ENCODE assay signal across 13 cellular contexts in genomic region chr6:51613558-51613957, GRCh38.
"Had no signal": no experiment of that assay in that cellular context is flagged by ENCODE, and none has a peak within 500 bp of the region (broad histone marks: within the 10 kb centered on the region; RNA-seq: fewer than 3 reads in every experiment).

No MANE protein-coding gene starts in this region.

- ATAC-seq: activated CD8-positive, alpha-beta T cell treated with anti-CD3 and anti-CD28 coated beads for 36 hours; activated T-cell treated with anti-CD3 and anti-CD28 coated beads, Interleukin-2, amount 50 U/mL, for 4 hours; gastroesophageal sphincter; left lobe of liver; stimulated activated naive CD8-positive, alpha-beta T cell treated with anti-CD3 and anti-CD28 coated beads, Interleukin-15, amount 100 ng/mL, for 72 hours had no signal

- DNase-seq: activated B cell treated with CpG ODN at 0.5 μM for 24 hours; activated CD4-positive, alpha-beta T cell treated with anti-CD3 and anti-CD28 coated beads for 48 hours; activated CD8-positive, alpha-beta T cell treated with anti-CD3 and anti-CD28 coated beads for 36 hours; activated effector memory CD4-positive, alpha-beta T cell treated with anti-CD3 and anti-CD28 coated beads, Interleukin-2, amount 50 U/mL, for 16 hours; activated T-cell treated with anti-CD3 and anti-CD28 coated beads, Interleukin-2, amount 50 U/mL, for 4 hours; adrenal gland; mammary epithelial cell; naive B cell; ovary; right lobe of liver; stimulated activated naive CD8-positive, alpha-beta T cell treated with anti-CD3 and anti-CD28 coated beads, Interleukin-15, amount 100 ng/mL, for 72 hours had no signal
